Comparison of ENCODE assay signal across 15 cellular contexts in genomic region chr16:46662123-46662522, GRCh38. TPM values are rescaled to one million over a fixed set of nuclear protein-coding genes. Genes with fewer than 3 reads are reported as not detected.
DNase-seq lines count a peak whose midpoint lies in the region; ATAC-seq and TF ChIP-seq lines count a peak whose summit lies in the region.
"Had no signal": no experiment of that assay in that cellular context is flagged by ENCODE, and none has a peak within 500 bp of the region (broad histone marks: within the 10 kb centered on the region; RNA-seq: fewer than 3 reads in every experiment).

No MANE protein-coding gene starts in this region.

- no peak for TF ChIP-seq CTCF in endodermal cell (conservative IDR thresholded peaks at IDR 0.05)
- TF ChIP-seq CTCF in colonic mucosa (IDR thresholded peaks at IDR 0.05): no peak

- H3K9ac ChIP-seq in endodermal cell (ENCODE audit: extremely low read depth, low read length, poor library complexity, severe bottlenecking) (no peak overlapping the region), colonic mucosa (ENCODE audit: low read depth in 2 of 2, low read length in 2 of 2) (no peak overlapping the region)

- ATAC-seq in activated naive CD8-positive, alpha-beta T cell treated with anti-CD3 and anti-CD28 coated beads, Interleukin-2, amount 50 U/mL, for 24 hours: no peak
- ATAC-seq: CD8-positive, alpha-beta T cell had no signal

- H3K9me3 Mint-ChIP-seq in activated CD4-positive, alpha-beta T cell treated with anti-CD3 and anti-CD28 coated beads, Interleukin-2, amount 10 ng/mL, durations not matched to agents 24 days and 14 days: no peaks in the 10 kb centered on the region
- no peaks in the 10 kb centered on the region for H3K9me3 Mint-ChIP-seq in activated naive CD8-positive, alpha-beta T cell treated with anti-CD3 and anti-CD28 coated beads for 36 hours
- no peaks in the 10 kb centered on the region for H3K9me3 Mint-ChIP-seq in activated naive CD8-positive, alpha-beta T cell treated with anti-CD3 and anti-CD28 coated beads, Interleukin-2, amount 50 U/mL, for 24 hours
- no peaks in the 10 kb centered on the region for H3K9me3 Mint-ChIP-seq in endodermal cell
- H3K9me3 Mint-ChIP-seq: CD14-positive monocyte; CD8-positive, alpha-beta T cell had no signal

- no peak overlapping the region for H3K27ac Mint-ChIP-seq in activated CD4-positive, alpha-beta T cell treated with anti-CD3 and anti-CD28 coated beads, Interleukin-2, amount 10 ng/mL, durations not matched to agents 24 days and 14 days
- H3K27ac Mint-ChIP-seq in activated naive CD8-positive, alpha-beta T cell treated with anti-CD3 and anti-CD28 coated beads for 36 hours: peak overlapping the region; percentile 31
- H3K27ac Mint-ChIP-seq in activated naive CD8-positive, alpha-beta T cell treated with anti-CD3 and anti-CD28 coated beads, Interleukin-2, amount 50 U/mL, for 24 hours: no peak overlapping the region
- H3K27ac Mint-ChIP-seq in endodermal cell: peak overlapping the region; percentile 20
- H3K27ac Mint-ChIP-seq: CD8-positive, alpha-beta T cell had no signal

- intact Hi-C loops in activated CD4-positive, alpha-beta T cell treated with anti-CD3 and anti-CD28 coated beads, Interleukin-2, amount 10 ng/mL, durations not matched to agents 24 days and 14 days (cut with micrococcal nuclease): no loop called here
- intact Hi-C loops in colonic mucosa (cut with DNase I): no loop called here

- peaks cover 55% of the 10 kb centered on the region for H3K36me3 Mint-ChIP-seq in activated CD4-positive, alpha-beta T cell treated with anti-CD3 and anti-CD28 coated beads, Interleukin-2, amount 10 ng/mL, durations not matched to agents 24 days and 14 days (ENCODE audit: low read depth)
- peaks cover 20% of the 10 kb centered on the region for H3K36me3 Mint-ChIP-seq in activated naive CD8-positive, alpha-beta T cell treated with anti-CD3 and anti-CD28 coated beads for 36 hours
- peaks cover 43% of the 10 kb centered on the region for H3K36me3 Mint-ChIP-seq in activated naive CD8-positive, alpha-beta T cell treated with anti-CD3 and anti-CD28 coated beads, Interleukin-2, amount 50 U/mL, for 24 hours (ENCODE audit: low read depth)
- H3K36me3 Mint-ChIP-seq in endodermal cell (ENCODE audit: low read depth): peaks cover 81% of the 10 kb centered on the region

- DNase-seq in activated CD4-positive, alpha-beta T cell treated with anti-CD3 and anti-CD28 coated beads, Interleukin-2, amount 10 ng/mL, durations not matched to agents 24 days and 14 days: peak; percentile 47
- DNase-seq in activated CD4-positive, alpha-beta T cell treated with anti-CD3 and anti-CD28 coated beads for 48 hours: no peak
- no peak for DNase-seq in activated naive CD8-positive, alpha-beta T cell treated with anti-CD3 and anti-CD28 coated beads for 36 hours
- no peak for DNase-seq in activated naive CD8-positive, alpha-beta T cell treated with anti-CD3 and anti-CD28 coated beads, Interleukin-2, amount 50 U/mL, for 24 hours
- DNase-seq in endodermal cell (no peak), colonic mucosa (no peak), NCI-H1105 (lab: John Stamatoyannopoulos, UW) (no peak)
- DNase-seq: CD8-positive, alpha-beta T cell; COR-L47; DMS153; DMS79 treated with DMSO at 0.1 percent for 48 hours; EL; HCEC 1CT had no signal

- H3K4me1 Mint-ChIP-seq in activated CD4-positive, alpha-beta T cell treated with anti-CD3 and anti-CD28 coated beads, Interleukin-2, amount 10 ng/mL, durations not matched to agents 24 days and 14 days: peaks cover 12% of the 10 kb centered on the region
- peaks cover 14% of the 10 kb centered on the region for H3K4me1 Mint-ChIP-seq in activated naive CD8-positive, alpha-beta T cell treated with anti-CD3 and anti-CD28 coated beads for 36 hours
- peaks cover 19% of the 10 kb centered on the region for H3K4me1 Mint-ChIP-seq in activated naive CD8-positive, alpha-beta T cell treated with anti-CD3 and anti-CD28 coated beads, Interleukin-2, amount 50 U/mL, for 24 hours
- H3K4me1 Mint-ChIP-seq in endodermal cell: peaks cover 12% of the 10 kb centered on the region

- H3K4me3 ChIP-seq in endodermal cell (ENCODE audit: low read length) (no peak overlapping the region), colonic mucosa (no peak overlapping the region)

- H3K36me3 ChIP-seq in endodermal cell (ENCODE audit: control insufficient read depth, insufficient read depth, low read length) (peaks cover 85% of the 10 kb centered on the region), colonic mucosa (no peaks in the 10 kb centered on the region)

- WGBS in endodermal cell (ENCODE audit: insufficient coverage in 1 of 2, insufficient read length in 1 of 2), 2 experiments: 67 to 70% methylated on average over 3 to 4 of the region's 4 CpGs

- H3K27ac ChIP-seq in endodermal cell (ENCODE audit: low read depth, low read length) (no peak overlapping the region), colonic mucosa (no peak overlapping the region)
- H3K27ac ChIP-seq: 22Rv1 had no signal

- no peaks in the 10 kb centered on the region for H3K9me3 ChIP-seq in endodermal cell (ENCODE audit: control insufficient read depth, low read length)
- H3K9me3 ChIP-seq in colonic mucosa: no peaks in the 10 kb centered on the region

- H3K27me3 ChIP-seq in endodermal cell (ENCODE audit: control insufficient read depth, insufficient read depth, low read length, poor library complexity, severe bottlenecking) (no peaks in the 10 kb centered on the region), colonic mucosa (no peaks in the 10 kb centered on the region)

- no peak overlapping the region for H3K4me3 Mint-ChIP-seq in activated CD4-positive, alpha-beta T cell treated with anti-CD3 and anti-CD28 coated beads, Interleukin-2, amount 10 ng/mL, durations not matched to agents 24 days and 14 days
- no peak overlapping the region for H3K4me3 Mint-ChIP-seq in activated naive CD8-positive, alpha-beta T cell treated with anti-CD3 and anti-CD28 coated beads for 36 hours
- no peak overlapping the region for H3K4me3 Mint-ChIP-seq in activated naive CD8-positive, alpha-beta T cell treated with anti-CD3 and anti-CD28 coated beads, Interleukin-2, amount 50 U/mL, for 24 hours
- H3K4me3 Mint-ChIP-seq in endodermal cell: no peak overlapping the region
- H3K4me3 Mint-ChIP-seq: CD14-positive monocyte; CD8-positive, alpha-beta T cell had no signal

- H3K4me1 ChIP-seq in endodermal cell (ENCODE audit: control insufficient read depth, insufficient read depth, low read length) (peaks cover 3% of the 10 kb centered on the region), colonic mucosa (no peaks in the 10 kb centered on the region)

- no peaks in the 10 kb centered on the region for H3K27me3 Mint-ChIP-seq in activated CD4-positive, alpha-beta T cell treated with anti-CD3 and anti-CD28 coated beads, Interleukin-2, amount 10 ng/mL, durations not matched to agents 24 days and 14 days
- H3K27me3 Mint-ChIP-seq in activated naive CD8-positive, alpha-beta T cell treated with anti-CD3 and anti-CD28 coated beads for 36 hours: no peaks in the 10 kb centered on the region
- H3K27me3 Mint-ChIP-seq in activated naive CD8-positive, alpha-beta T cell treated with anti-CD3 and anti-CD28 coated beads, Interleukin-2, amount 50 U/mL, for 24 hours: no peaks in the 10 kb centered on the region
- H3K27me3 Mint-ChIP-seq in endodermal cell (ENCODE audit: insufficient read depth): no peaks in the 10 kb centered on the region

RNA-seq across cellular contexts. Expression of gene VPS35, which starts 26.9 kb away (rescaled TPM):
- 89.6 and 95.4 TPM in 2 replicates for total RNA-seq in activated CD4-positive, alpha-beta T cell treated with anti-CD3 and anti-CD28 coated beads, Interleukin-2, amount 10 ng/mL, durations not matched to agents 24 days and 14 days
- 100 to 1,000 TPM; 103 to 106 TPM for total RNA-seq in activated naive CD8-positive, alpha-beta T cell treated with anti-CD3 and anti-CD28 coated beads for 36 hours
- total RNA-seq in endodermal cell: 100 to 1,000 TPM in 1 of 2 donors, 10 to 100 TPM in 1; 95.7 to 119 TPM
- 62.9 TPM for polyA plus RNA-seq in endodermal cell (2013, experiment 1 of 2)
- 62.4 TPM for polyA plus RNA-seq in endodermal cell (2013, experiment 2 of 2)
- total RNA-seq in colonic mucosa: 100 to 1,000 TPM; 121 to 124 TPM

RNA-seq across cellular contexts. Expression of gene ORC6, which starts 27.3 kb away (rescaled TPM):
- 64.3 and 66.3 TPM in 2 replicates for total RNA-seq in activated CD4-positive, alpha-beta T cell treated with anti-CD3 and anti-CD28 coated beads, Interleukin-2, amount 10 ng/mL, durations not matched to agents 24 days and 14 days
- total RNA-seq in activated naive CD8-positive, alpha-beta T cell treated with anti-CD3 and anti-CD28 coated beads for 36 hours: 10 to 100 TPM; 60.7 to 62.2 TPM
- total RNA-seq in endodermal cell (100 to 1,000 TPM in 1 of 2 donors, 10 to 100 TPM in 1; 94.9 to 128 TPM), colonic mucosa (10 to 100 TPM in 1 of 2 donors, 1 to 10 TPM in 1; 6.8 to 28.4 TPM)
- 70.7 TPM for polyA plus RNA-seq in endodermal cell (2013, experiment 1 of 2)
- polyA plus RNA-seq in endodermal cell (2013, experiment 2 of 2): 64.0 TPM

RNA-seq across cellular contexts. Expression of gene SHCBP1, which starts 40.9 kb away (rescaled TPM):
- total RNA-seq in activated CD4-positive, alpha-beta T cell treated with anti-CD3 and anti-CD28 coated beads, Interleukin-2, amount 10 ng/mL, durations not matched to agents 24 days and 14 days: 43.9 and 47.6 TPM in 2 replicates
- 10 to 100 TPM; 39.5 to 41.6 TPM for total RNA-seq in activated naive CD8-positive, alpha-beta T cell treated with anti-CD3 and anti-CD28 coated beads for 36 hours
- 10 to 100 TPM; 15.1 to 17.2 TPM for total RNA-seq in endodermal cell
- polyA plus RNA-seq in endodermal cell (2013, experiment 1 of 2): 13.9 TPM
- 14.2 TPM for polyA plus RNA-seq in endodermal cell (2013, experiment 2 of 2)
- 10 to 100 TPM in 1 of 2 donors, 1 to 10 TPM in 1; 4.6 to 25.1 TPM for total RNA-seq in colonic mucosa

Comparison
In these comparisons a context has a peak if more than half of its experiments do, and no peak if none do; other contexts are left out.
1. H3K27ac Mint-ChIP-seq: peak in activated naive CD8-positive, alpha-beta T cell treated with anti-CD3 and anti-CD28 coated beads for 36 hours (single experiment) and endodermal cell (single experiment); none in activated CD4-positive, alpha-beta T cell treated with anti-CD3 and anti-CD28 coated beads, Interleukin-2, amount 10 ng/mL, durations not matched to agents 24 days and 14 days (single experiment) and activated naive CD8-positive, alpha-beta T cell treated with anti-CD3 and anti-CD28 coated beads, Interleukin-2, amount 50 U/mL, for 24 hours (single experiment).